ENCODE assay signal across 10 cellular contexts in the genomic region with DNA sequence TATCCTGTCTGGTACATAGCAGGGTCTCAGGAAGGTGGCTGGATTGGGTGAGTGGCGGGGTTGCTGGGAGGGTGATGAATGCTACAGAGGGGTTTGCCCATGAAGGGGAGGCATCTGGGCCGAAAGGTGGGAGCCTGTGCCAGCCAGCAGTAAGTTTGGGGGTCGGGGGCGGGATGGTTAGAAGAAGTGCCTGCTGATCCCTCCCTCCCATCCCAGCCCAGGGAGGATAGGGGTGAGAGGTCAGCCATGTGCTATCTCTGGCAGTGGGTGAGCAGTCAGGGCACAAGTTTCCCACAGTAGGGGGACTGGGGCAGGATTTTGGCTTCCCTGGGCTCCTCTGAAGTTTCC. TPM values are rescaled to one million over a fixed set of nuclear protein-coding genes. Genes with fewer than 3 reads are reported as not detected.
DNase-seq lines count a peak whose midpoint lies in the region; FAIRE-seq and TF ChIP-seq lines count a peak whose summit lies in the region.
"Had no signal": no experiment of that assay in that cellular context is flagged by ENCODE, and none has a peak within 500 bp of the region (broad histone marks: within the 10 kb centered on the region; RNA-seq: fewer than 3 reads in every experiment).

No MANE protein-coding gene starts in this region.

- no peaks in the 10 kb centered on the region for H4K20me1 ChIP-seq in BLaER1

- H3K9ac ChIP-seq in BLaER1, result peak overlapping the region; percentile 80

- H3K4me1 Mint-ChIP-seq in HFFc6 (ENCODE audit: low read depth), result peaks cover 63% of the 10 kb centered on the region
- peaks cover 41% of the 10 kb centered on the region for H3K4me1 Mint-ChIP-seq in neural crest cell

- H3K4me3 Mint-ChIP-seq in HFFc6 (no peak overlapping the region), neural crest cell (peak overlapping the region; percentile 54)

- H3K36me3 ChIP-seq in BLaER1 (no peaks in the 10 kb centered on the region), brain microvascular endothelial cell (replicated peaks) (no peaks in the 10 kb centered on the region), small intestine (ENCODE audit: control insufficient read depth in 2 of 2, insufficient read depth in 2 of 2, low read length in 2 of 2) (no peaks in the 10 kb centered on the region)

- FAIRE-seq in small intestine (lab: Jason Lieb, UNC), result no peak

- H3K4me3 ChIP-seq in BLaER1, result peak overlapping the region; percentile 55
- no peak overlapping the region for H3K4me3 ChIP-seq in brain microvascular endothelial cell (ENCODE audit: low read depth, low read length)
- H3K4me3 ChIP-seq in small intestine (ENCODE audit: low read depth in 1 of 2, low read length in 2 of 2), result no peak overlapping the region

- DNase-seq in HFFc6 (no peak), brain microvascular endothelial cell (no peak), neural crest cell (ENCODE audit: low read depth, low spot score) (no peak), H4 (ENCODE audit: low spot score) (no peak), kidney glomerular epithelial cell (lab: John Stamatoyannopoulos, UW) (no peak), small intestine (no peak), NCI-H774 (lab: John Stamatoyannopoulos, UW) (no peak)
- DNase-seq: DMS79, NCI-H1436 had no signal

- peak overlapping the region; percentile 99 for H3K4me2 ChIP-seq in BLaER1

- no peaks in the 10 kb centered on the region for H3K9me3 Mint-ChIP-seq in HFFc6
- H3K9me3 Mint-ChIP-seq in neural crest cell, result no peaks in the 10 kb centered on the region

- H3K27me3 ChIP-seq in BLaER1, result no peaks in the 10 kb centered on the region
- no peaks in the 10 kb centered on the region for H3K27me3 ChIP-seq in brain microvascular endothelial cell (replicated peaks)
- no peaks in the 10 kb centered on the region for H3K27me3 ChIP-seq in small intestine (ENCODE audit: control insufficient read depth in 2 of 2, insufficient read depth in 2 of 2, low read length in 2 of 2)

- in situ Hi-C loops in brain microvascular endothelial cell (cut with HindIII; ENCODE audit: low pct_ligation_motif_present, low sequenced_read_pairs), result no loop called here

- WGBS in small intestine, 3 donors, result 86 to 93% (median 93%) methylated on average over 4 of the region's 4 CpGs

- no peak for TF ChIP-seq CTCF in HFFc6 (IDR thresholded peaks at IDR 0.05)
- TF ChIP-seq CTCF in brain microvascular endothelial cell (IDR thresholded peaks at IDR 0.05; ENCODE audit: low read depth, low read length, missing control alignments), result no peak
- TF ChIP-seq CTCF in neural crest cell (conservative IDR thresholded peaks at IDR 0.05), result no peak

- H3K27ac ChIP-seq in BLaER1 (peak overlapping the region; percentile 96), brain microvascular endothelial cell (peak overlapping the region; percentile 96), small intestine (ENCODE audit: low read depth in 1 of 2, low read length in 1 of 2) (peak overlapping the region in 1 of 2 donors; percentile 85)

- peaks cover 94% of the 10 kb centered on the region for H3K4me1 ChIP-seq in BLaER1
- peaks cover 18 to 19% of the 10 kb centered on the region in 2 donors for H3K4me1 ChIP-seq in small intestine (ENCODE audit: control insufficient read depth in 2 of 2, insufficient read depth in 1 of 2, low read depth in 1 of 2, low read length in 1 of 2)

- no peaks in the 10 kb centered on the region for H3K36me3 Mint-ChIP-seq in HFFc6 (ENCODE audit: low read depth)
- no peaks in the 10 kb centered on the region for H3K36me3 Mint-ChIP-seq in neural crest cell (ENCODE audit: low read depth)

- H3K27me3 Mint-ChIP-seq in HFFc6 (ENCODE audit: insufficient read depth), result no peaks in the 10 kb centered on the region; the same call in 1 of the 2 replicates
- H3K27me3 Mint-ChIP-seq in neural crest cell (ENCODE audit: low read depth), result peaks cover 16% of the 10 kb centered on the region

- H3K27ac Mint-ChIP-seq in HFFc6, result peak overlapping the region; percentile 85
- H3K27ac Mint-ChIP-seq in neural crest cell (ENCODE audit: unreplicated experiment), result no peak overlapping the region

- H3K9me3 ChIP-seq in BLaER1, result no peaks in the 10 kb centered on the region
- no peaks in the 10 kb centered on the region for H3K9me3 ChIP-seq in small intestine (ENCODE audit: control insufficient read depth, low read depth)

RNA-seq across cellular contexts. Expression of a gene that starts 2.9 kb away (rescaled TPM):
- 10 to 100 TPM; 17.3 to 31.7 (median 20.7) TPM for total RNA-seq in HFFc6 (2021; fragmentation: NEBNext Ultra II Directional; extraction: Animal tissue kit (Norgen Biotek cat#: 25700))
- 10.3 and 14.1 TPM in 2 replicates for total RNA-seq in neural crest cell
- 6.7 and 15.7 TPM in 2 replicates for total RNA-seq in H4 (2014; rRNA removed; shearing (Covaris generic))
- polyA plus RNA-seq in small intestine, result 10 to 100 TPM; 24.2 to 89.2 (median 50.5) TPM
